ENCODE assay signal across 1 cellular context in genomic region chr1:198125995-198126758, GRCh38.
TF ChIP-seq lines count a peak whose summit lies in the region.

No MANE protein-coding gene starts in this region.

TF ChIP-seq in K562, 482 proteins besides CTCF, POLR2A, EP300 and RAD21 (continued from another document):
- TF ChIP-seq ZNF277 (CRISPR knock-in tag; IDR thresholded peaks at IDR 0.05; ENCODE audit: borderline replicate concordance), result no peak
- TF ChIP-seq ZNF766 (CRISPR knock-in tag; conservative IDR thresholded peaks at IDR 0.05), result no peak
- no peak for TF ChIP-seq TAF15 (IDR thresholded peaks at IDR 0.05; ENCODE audit: low read depth, low read length)
- no peak for TF ChIP-seq USF2 (CRISPR knock-in tag; IDR thresholded peaks at IDR 0.05)
- TF ChIP-seq CBX1 (IDR thresholded peaks at IDR 0.05; ENCODE audit: low read depth), result no peak
